In genomic region chr17:1577657-1578428, GRCh38 we compare ENCODE assay signal across 10 cellular contexts. TPM values are rescaled to one million over a fixed set of nuclear protein-coding genes. Genes with fewer than 3 reads are reported as not detected.
DNase-seq lines count a peak whose midpoint lies in the region; ATAC-seq and TF ChIP-seq lines count a peak whose summit lies in the region.
"Had no signal": no experiment of that assay in that cellular context is flagged by ENCODE, and none has a peak within 500 bp of the region (broad histone marks: within the 10 kb centered on the region; RNA-seq: fewer than 3 reads in every experiment).

No MANE protein-coding gene starts in this region.

- no peak for TF ChIP-seq CTCF in GM20000 (IDR thresholded peaks at IDR 0.05; ENCODE audit: extremely low read depth, missing control alignments)

- no peaks in the 10 kb centered on the region for H3K27me3 Mint-ChIP-seq in activated T-helper 17 cell treated with anti-CD3 and anti-CD28 coated beads, Interleukin-2, amount 50 U/mL, for 72 hours
- no peaks in the 10 kb centered on the region for H3K27me3 Mint-ChIP-seq in stimulated activated memory B cell treated with anti-CD40 and anti-IgM and Interleukin-4, amounts not matched to agents 10 μg/mL and 1 μg/mL and 100 μg/mL, for 72 hours
- H3K27me3 Mint-ChIP-seq in activated naive CD4-positive, alpha-beta T cell treated with anti-CD3 and anti-CD28 coated beads, Interleukin-2, amount 10 ng/mL, durations not matched to agents 7 days and 5 days: peaks cover 18% of the 10 kb centered on the region

- CTCF ChIA-PET in activated naive CD4-positive, alpha-beta T cell treated with anti-CD3 and anti-CD28 coated beads, Interleukin-2, amount 10 ng/mL, durations not matched to agents 7 days and 5 days (lab: Charles Lee): interaction anchor here (1.6 to 2.3 kb wide), 2 partner anchors 52 to 72 kb away, joined by 3 to 10 read pairs; partner anchors contain the start of gene RILP

- no peak overlapping the region for H3K4me3 Mint-ChIP-seq in activated T-helper 17 cell treated with anti-CD3 and anti-CD28 coated beads, Interleukin-2, amount 50 U/mL, for 72 hours
- no peak overlapping the region for H3K4me3 Mint-ChIP-seq in stimulated activated memory B cell treated with anti-CD40 and anti-IgM and Interleukin-4, amounts not matched to agents 10 μg/mL and 1 μg/mL and 100 μg/mL, for 72 hours
- no peak overlapping the region for H3K4me3 Mint-ChIP-seq in activated naive CD4-positive, alpha-beta T cell treated with anti-CD3 and anti-CD28 coated beads, Interleukin-2, amount 10 ng/mL, durations not matched to agents 7 days and 5 days

- peak; percentile 7 for ATAC-seq in activated T-helper 17 cell treated with anti-CD3 and anti-CD28 coated beads, Interleukin-2, amount 50 U/mL, for 72 hours (replicated peaks)
- ATAC-seq in stimulated activated memory B cell treated with anti-CD40 and anti-IgM and Interleukin-4, amounts not matched to agents 10 μg/mL and 1 μg/mL and 100 μg/mL, for 72 hours: peak; percentile 49

- H3K9me3 Mint-ChIP-seq in activated T-helper 17 cell treated with anti-CD3 and anti-CD28 coated beads, Interleukin-2, amount 50 U/mL, for 72 hours: no peaks in the 10 kb centered on the region
- H3K9me3 Mint-ChIP-seq in stimulated activated memory B cell treated with anti-CD40 and anti-IgM and Interleukin-4, amounts not matched to agents 10 μg/mL and 1 μg/mL and 100 μg/mL, for 72 hours: no peaks in the 10 kb centered on the region
- H3K9me3 Mint-ChIP-seq in activated naive CD4-positive, alpha-beta T cell treated with anti-CD3 and anti-CD28 coated beads, Interleukin-2, amount 10 ng/mL, durations not matched to agents 7 days and 5 days: no peaks in the 10 kb centered on the region

- H3K4me1 Mint-ChIP-seq in activated T-helper 17 cell treated with anti-CD3 and anti-CD28 coated beads, Interleukin-2, amount 50 U/mL, for 72 hours: no peaks in the 10 kb centered on the region
- H3K4me1 Mint-ChIP-seq in stimulated activated memory B cell treated with anti-CD40 and anti-IgM and Interleukin-4, amounts not matched to agents 10 μg/mL and 1 μg/mL and 100 μg/mL, for 72 hours: peaks cover 40% of the 10 kb centered on the region
- H3K4me1 Mint-ChIP-seq in activated naive CD4-positive, alpha-beta T cell treated with anti-CD3 and anti-CD28 coated beads, Interleukin-2, amount 10 ng/mL, durations not matched to agents 7 days and 5 days: peaks cover 13% of the 10 kb centered on the region

- no peaks in the 10 kb centered on the region for H3K27me3 ChIP-seq in layer of hippocampus (ENCODE audit: control insufficient read depth, insufficient read depth, low read length)

- H3K27ac ChIP-seq in layer of hippocampus (ENCODE audit: low read depth, low read length): peak overlapping the region; percentile 81

- peak overlapping the region; percentile 48 for H3K27ac Mint-ChIP-seq in activated T-helper 17 cell treated with anti-CD3 and anti-CD28 coated beads, Interleukin-2, amount 50 U/mL, for 72 hours
- H3K27ac Mint-ChIP-seq in stimulated activated memory B cell treated with anti-CD40 and anti-IgM and Interleukin-4, amounts not matched to agents 10 μg/mL and 1 μg/mL and 100 μg/mL, for 72 hours: peak overlapping the region; percentile 89
- H3K27ac Mint-ChIP-seq in activated naive CD4-positive, alpha-beta T cell treated with anti-CD3 and anti-CD28 coated beads, Interleukin-2, amount 10 ng/mL, durations not matched to agents 7 days and 5 days: no peak overlapping the region

- no peaks in the 10 kb centered on the region for H3K36me3 Mint-ChIP-seq in activated T-helper 17 cell treated with anti-CD3 and anti-CD28 coated beads, Interleukin-2, amount 50 U/mL, for 72 hours (ENCODE audit: low read depth)
- peaks cover 41% of the 10 kb centered on the region for H3K36me3 Mint-ChIP-seq in stimulated activated memory B cell treated with anti-CD40 and anti-IgM and Interleukin-4, amounts not matched to agents 10 μg/mL and 1 μg/mL and 100 μg/mL, for 72 hours
- no peaks in the 10 kb centered on the region for H3K36me3 Mint-ChIP-seq in activated naive CD4-positive, alpha-beta T cell treated with anti-CD3 and anti-CD28 coated beads, Interleukin-2, amount 10 ng/mL, durations not matched to agents 7 days and 5 days

- DNase-seq in GM20000 (ENCODE audit: low spot score) (peak; percentile 43), HCEC 1CT (no peak), LoVo (ENCODE audit: low spot score) (no peak), NCI-H446 treated with DMSO at 0.1 percent for 48 hours (lab: John Stamatoyannopoulos, UW) (no peak)
- DNase-seq in activated naive CD4-positive, alpha-beta T cell treated with anti-CD3 and anti-CD28 coated beads, Interleukin-2, amount 10 ng/mL, durations not matched to agents 7 days and 5 days: no peak
- DNase-seq: activated CD8-positive, alpha-beta memory T cell treated with anti-CD3 and anti-CD28 coated beads for 24 hours; NCI-H748 treated with DMSO at 0.1 percent for 48 hours had no signal

RNA-seq across cellular contexts. Expression of gene PITPNA, which starts 15.3 kb away (rescaled TPM):
- total RNA-seq in activated T-helper 17 cell treated with anti-CD3 and anti-CD28 coated beads, Interleukin-2, amount 50 U/mL, for 72 hours: 10 to 100 TPM; 28.8 to 45.0 TPM

RNA-seq across cellular contexts. Expression of gene SLC43A2, which starts 50.8 kb away (rescaled TPM):
- total RNA-seq in activated T-helper 17 cell treated with anti-CD3 and anti-CD28 coated beads, Interleukin-2, amount 50 U/mL, for 72 hours: 1 to 10 TPM in 1 of 2 donors, under 1 TPM in 1; 0.52 to 1.6 TPM
